Comparison of ENCODE assay signal across 1 cellular context in the genomic region with DNA sequence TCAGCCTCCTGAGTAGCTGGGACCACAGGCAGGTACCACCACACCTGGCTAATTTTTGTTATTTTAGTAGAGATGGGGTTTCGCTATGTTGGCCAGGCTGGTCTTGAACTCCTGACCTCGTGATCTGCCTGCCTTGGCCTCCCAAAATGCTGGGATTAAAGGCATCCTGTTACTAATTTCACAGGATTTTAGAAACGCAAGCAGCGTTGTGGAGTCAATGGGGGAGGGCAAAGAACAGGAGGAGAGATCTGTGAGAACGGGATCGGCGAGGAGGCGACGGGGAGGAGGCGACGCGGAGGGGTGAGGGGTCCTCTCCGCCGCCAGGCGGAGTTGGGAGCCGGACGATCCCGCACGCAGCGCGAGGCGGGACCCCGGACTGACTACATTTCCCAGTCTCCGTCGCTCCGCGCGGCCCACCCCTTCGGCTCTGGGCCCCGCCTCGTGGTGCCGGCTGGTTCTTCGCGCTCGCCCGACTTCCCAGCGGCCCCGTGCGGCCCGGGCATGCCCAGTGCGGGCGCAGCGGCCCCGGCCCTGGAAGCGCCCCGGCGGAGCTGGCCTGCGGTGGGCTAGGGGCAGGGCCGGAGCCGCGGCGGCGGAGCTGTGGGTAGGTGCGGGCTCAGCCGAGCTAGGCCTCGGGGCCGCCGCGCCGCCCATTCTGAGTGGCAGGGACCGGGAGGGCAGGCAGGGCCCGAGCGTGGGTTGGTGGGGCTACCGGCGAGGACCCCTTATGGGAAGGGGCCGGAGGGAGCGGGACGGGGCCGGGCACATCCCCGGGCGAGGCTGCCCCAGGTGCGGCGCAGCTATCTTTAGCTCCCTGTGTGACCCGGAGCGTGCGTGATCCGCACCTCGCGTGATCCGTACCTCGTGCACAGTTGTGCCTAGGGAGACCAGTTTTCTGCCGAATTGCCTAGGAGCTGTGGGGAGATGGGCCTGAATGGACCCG.
A peak's percentile ranks its signal among the peaks of the same experiment; 100 is the strongest.
TF ChIP-seq lines count a peak whose summit lies in the region.

A gene (plus strand): TSS at position 508 of the 943 bp plus-strand sequence. CDS start 3,051 bp downstream, outside the sequence.

TF ChIP-seq in SK-N-SH, 30 proteins besides CTCF, POLR2A, EP300 and RAD21 (continued from another document):
- TF ChIP-seq, protein P1, sequence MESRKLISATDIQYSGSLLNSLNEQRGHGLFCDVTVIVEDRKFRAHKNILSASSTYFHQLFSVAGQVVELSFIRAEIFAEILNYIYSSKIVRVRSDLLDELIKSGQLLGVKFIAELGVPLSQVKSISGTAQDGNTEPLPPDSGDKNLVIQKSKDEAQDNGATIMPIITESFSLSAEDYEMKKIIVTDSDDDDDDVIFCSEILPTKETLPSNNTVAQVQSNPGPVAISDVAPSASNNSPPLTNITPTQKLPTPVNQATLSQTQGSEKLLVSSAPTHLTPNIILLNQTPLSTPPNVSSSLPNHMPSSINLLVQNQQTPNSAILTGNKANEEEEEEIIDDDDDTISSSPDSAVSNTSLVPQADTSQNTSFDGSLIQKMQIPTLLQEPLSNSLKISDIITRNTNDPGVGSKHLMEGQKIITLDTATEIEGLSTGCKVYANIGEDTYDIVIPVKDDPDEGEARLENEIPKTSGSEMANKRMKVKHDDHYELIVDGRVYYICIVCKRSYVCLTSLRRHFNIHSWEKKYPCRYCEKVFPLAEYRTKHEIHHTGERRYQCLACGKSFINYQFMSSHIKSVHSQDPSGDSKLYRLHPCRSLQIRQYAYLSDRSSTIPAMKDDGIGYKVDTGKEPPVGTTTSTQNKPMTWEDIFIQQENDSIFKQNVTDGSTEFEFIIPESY (IDR thresholded peaks at IDR 0.05; ENCODE audit: borderline replicate concordance, low read depth) = no peak
- TF ChIP-seq CHD2 (IDR thresholded peaks at IDR 0.05; ENCODE audit: low read length, partially characterized antibody) (peak; percentile 82), SMC3 (IDR thresholded peaks at IDR 0.05; ENCODE audit: low read depth, low read length) (peak; percentile 51), RCOR1 (IDR thresholded peaks at IDR 0.05; ENCODE audit: low read length) (peak; percentile 36; the same call in 1 of the 2 replicates), TEAD4 (IDR thresholded peaks at IDR 0.05; ENCODE audit: borderline replicate concordance, insufficient read depth) (no peak), NRF1 (IDR thresholded peaks at IDR 0.05; ENCODE audit: low read depth, low read length) (peak; percentile 84), NFIC (IDR thresholded peaks at IDR 0.05; ENCODE audit: borderline replicate concordance) (no peak), RXRA (IDR thresholded peaks at IDR 0.05; ENCODE audit: borderline replicate concordance, low read depth) (no peak), YY1 (IDR thresholded peaks at IDR 0.05; ENCODE audit: low read depth) (0 out of 2 replicates have a peak, but pooled peaks have one; percentile 29), RFX5 (IDR thresholded peaks at IDR 0.05; ENCODE audit: low read length) (no peak), GABPA (IDR thresholded peaks at IDR 0.05; ENCODE audit: low read depth) (peak; percentile 41; the same call in 1 of the 2 replicates)
- TF ChIP-seq, protein P2, sequence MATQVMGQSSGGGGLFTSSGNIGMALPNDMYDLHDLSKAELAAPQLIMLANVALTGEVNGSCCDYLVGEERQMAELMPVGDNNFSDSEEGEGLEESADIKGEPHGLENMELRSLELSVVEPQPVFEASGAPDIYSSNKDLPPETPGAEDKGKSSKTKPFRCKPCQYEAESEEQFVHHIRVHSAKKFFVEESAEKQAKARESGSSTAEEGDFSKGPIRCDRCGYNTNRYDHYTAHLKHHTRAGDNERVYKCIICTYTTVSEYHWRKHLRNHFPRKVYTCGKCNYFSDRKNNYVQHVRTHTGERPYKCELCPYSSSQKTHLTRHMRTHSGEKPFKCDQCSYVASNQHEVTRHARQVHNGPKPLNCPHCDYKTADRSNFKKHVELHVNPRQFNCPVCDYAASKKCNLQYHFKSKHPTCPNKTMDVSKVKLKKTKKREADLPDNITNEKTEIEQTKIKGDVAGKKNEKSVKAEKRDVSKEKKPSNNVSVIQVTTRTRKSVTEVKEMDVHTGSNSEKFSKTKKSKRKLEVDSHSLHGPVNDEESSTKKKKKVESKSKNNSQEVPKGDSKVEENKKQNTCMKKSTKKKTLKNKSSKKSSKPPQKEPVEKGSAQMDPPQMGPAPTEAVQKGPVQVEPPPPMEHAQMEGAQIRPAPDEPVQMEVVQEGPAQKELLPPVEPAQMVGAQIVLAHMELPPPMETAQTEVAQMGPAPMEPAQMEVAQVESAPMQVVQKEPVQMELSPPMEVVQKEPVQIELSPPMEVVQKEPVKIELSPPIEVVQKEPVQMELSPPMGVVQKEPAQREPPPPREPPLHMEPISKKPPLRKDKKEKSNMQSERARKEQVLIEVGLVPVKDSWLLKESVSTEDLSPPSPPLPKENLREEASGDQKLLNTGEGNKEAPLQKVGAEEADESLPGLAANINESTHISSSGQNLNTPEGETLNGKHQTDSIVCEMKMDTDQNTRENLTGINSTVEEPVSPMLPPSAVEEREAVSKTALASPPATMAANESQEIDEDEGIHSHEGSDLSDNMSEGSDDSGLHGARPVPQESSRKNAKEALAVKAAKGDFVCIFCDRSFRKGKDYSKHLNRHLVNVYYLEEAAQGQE (IDR thresholded peaks at IDR 0.05; ENCODE audit: low read depth, low read length) = 0 out of 2 replicates have a peak, but pooled peaks have one; percentile 4
- TF ChIP-seq, protein P3, sequence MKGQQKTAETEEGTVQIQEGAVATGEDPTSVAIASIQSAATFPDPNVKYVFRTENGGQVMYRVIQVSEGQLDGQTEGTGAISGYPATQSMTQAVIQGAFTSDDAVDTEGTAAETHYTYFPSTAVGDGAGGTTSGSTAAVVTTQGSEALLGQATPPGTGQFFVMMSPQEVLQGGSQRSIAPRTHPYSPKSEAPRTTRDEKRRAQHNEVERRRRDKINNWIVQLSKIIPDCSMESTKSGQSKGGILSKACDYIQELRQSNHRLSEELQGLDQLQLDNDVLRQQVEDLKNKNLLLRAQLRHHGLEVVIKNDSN (IDR thresholded peaks at IDR 0.05; ENCODE audit: borderline replicate concordance, low read depth) = peak; percentile 36; the same call in 1 of the 2 replicates
- TF ChIP-seq, protein P4, sequence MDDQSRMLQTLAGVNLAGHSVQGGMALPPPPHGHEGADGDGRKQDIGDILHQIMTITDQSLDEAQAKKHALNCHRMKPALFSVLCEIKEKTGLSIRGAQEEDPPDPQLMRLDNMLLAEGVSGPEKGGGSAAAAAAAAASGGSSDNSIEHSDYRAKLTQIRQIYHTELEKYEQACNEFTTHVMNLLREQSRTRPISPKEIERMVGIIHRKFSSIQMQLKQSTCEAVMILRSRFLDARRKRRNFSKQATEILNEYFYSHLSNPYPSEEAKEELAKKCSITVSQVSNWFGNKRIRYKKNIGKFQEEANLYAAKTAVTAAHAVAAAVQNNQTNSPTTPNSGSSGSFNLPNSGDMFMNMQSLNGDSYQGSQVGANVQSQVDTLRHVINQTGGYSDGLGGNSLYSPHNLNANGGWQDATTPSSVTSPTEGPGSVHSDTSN (IDR thresholded peaks at IDR 0.05) = peak; percentile 14; the same call in 1 of the 2 replicates
